In genomic region chr15:76150971-76151598, GRCh38 we compare ENCODE assay signal across 8 cellular contexts.
DNase-seq lines count a peak whose midpoint lies in the region; ATAC-seq and TF ChIP-seq lines count a peak whose summit lies in the region.

No MANE protein-coding gene starts in this region.

- no peaks in the 10 kb centered on the region for H3K36me3 ChIP-seq in BJ (ENCODE audit: control insufficient read depth, insufficient read depth, low read length)

- H3K36me3 Mint-ChIP-seq in activated CD8-positive, alpha-beta T cell treated with anti-CD3 and anti-CD28 coated beads for 36 hours (ENCODE audit: low read depth), result no peaks in the 10 kb centered on the region
- peaks cover 6% of the 10 kb centered on the region for H3K36me3 Mint-ChIP-seq in effector memory CD8-positive, alpha-beta T cell (ENCODE audit: insufficient read depth)
- no peaks in the 10 kb centered on the region for H3K36me3 Mint-ChIP-seq in mesothelial cell of epicardium

- H3K4me3 Mint-ChIP-seq in activated CD8-positive, alpha-beta T cell treated with anti-CD3 and anti-CD28 coated beads for 36 hours, result no peak overlapping the region
- H3K4me3 Mint-ChIP-seq in effector memory CD8-positive, alpha-beta T cell, result no peak overlapping the region
- no peak overlapping the region for H3K4me3 Mint-ChIP-seq in mesothelial cell of epicardium

- peaks cover 9% of the 10 kb centered on the region for H3K27me3 Mint-ChIP-seq in activated CD8-positive, alpha-beta T cell treated with anti-CD3 and anti-CD28 coated beads for 36 hours
- peaks cover 9 to 11% of the 10 kb centered on the region in 2 donors for H3K27me3 Mint-ChIP-seq in effector memory CD8-positive, alpha-beta T cell
- peaks cover 27% of the 10 kb centered on the region for H3K27me3 Mint-ChIP-seq in mesothelial cell of epicardium (ENCODE audit: low read depth)

- ATAC-seq in GM18909 (IDR thresholded peaks at IDR 0.05; ENCODE audit: poor library complexity, unreplicated experiment) (peak; percentile 89), HG03139 (IDR thresholded peaks at IDR 0.05; ENCODE audit: unreplicated experiment) (peak; percentile 67)
- ATAC-seq in activated CD8-positive, alpha-beta T cell treated with anti-CD3 and anti-CD28 coated beads for 36 hours, result peak; percentile 97
- ATAC-seq in effector memory CD8-positive, alpha-beta T cell (replicated peaks), result peak; percentile 91

- CTCF ChIA-PET in BJ (lab: Yijun Ruan, JAX), result interaction anchor here (0.5 to 7.7 kb wide), 21 partner anchors 8 to 715 kb away, joined by 3 to 127 read pairs (median 5); partner anchors contain the start of gene TMEM266
- CTCF ChIA-PET in activated CD8-positive, alpha-beta T cell treated with anti-CD3 and anti-CD28 coated beads for 36 hours (lab: Charles Lee), result interaction anchor here (1.0 to 10.7 kb wide), 18 partner anchors 8 to 349 kb away, joined by 3 to 130 read pairs (median 4); partner anchors contain the start of gene TMEM266

- TF ChIP-seq CTCF in BJ (IDR thresholded peaks at IDR 0.05; ENCODE audit: insufficient read depth, low read depth, low read length) (peak; percentile 86), mesothelial cell of epicardium (IDR thresholded peaks at IDR 0.05; ENCODE audit: unreplicated experiment) (peak; percentile 89)
- TF ChIP-seq CTCF in activated CD8-positive, alpha-beta T cell treated with anti-CD3 and anti-CD28 coated beads for 36 hours (IDR thresholded peaks at IDR 0.05), result peak; percentile 83

- intact Hi-C loops in activated CD8-positive, alpha-beta T cell treated with anti-CD3 and anti-CD28 coated beads for 36 hours (cut with micrococcal nuclease), result no loop called here

- peaks cover 2% of the 10 kb centered on the region; the same call in 1 of the 2 replicates for H3K27me3 ChIP-seq in BJ (ENCODE audit: control insufficient read depth, insufficient read depth, low read length)

- H3K27ac Mint-ChIP-seq in activated CD8-positive, alpha-beta T cell treated with anti-CD3 and anti-CD28 coated beads for 36 hours, result peak overlapping the region; percentile 25
- H3K27ac Mint-ChIP-seq in effector memory CD8-positive, alpha-beta T cell, result no peak overlapping the region
- no peak overlapping the region for H3K27ac Mint-ChIP-seq in mesothelial cell of epicardium

- DNase-seq in BJ (ENCODE audit: low read depth) (peak; percentile 74), NCI-H748 treated with DMSO at 0.1 percent for 48 hours (lab: John Stamatoyannopoulos, UW) (peak; percentile 22), mesothelial cell of epicardium (ENCODE audit: low spot score in 2 of 2, unreplicated experiment in 2 of 2) (peak in 1 of 2 experiments; percentile 83)
- peak; percentile 93 for DNase-seq in activated CD8-positive, alpha-beta T cell treated with anti-CD3 and anti-CD28 coated beads for 36 hours
- DNase-seq in effector memory CD8-positive, alpha-beta T cell, result peak; percentile 63 to 77 (median 65)
- DNase-seq in stimulated activated CD8-positive, alpha-beta memory T cell treated with anti-CD3 and anti-CD28 coated beads, Interleukin-2, amount 100 ng/mL, for 48 hours (ENCODE audit: low read depth in 2 of 2), result peak; percentile 67 to 74

- no peaks in the 10 kb centered on the region for H3K9me3 Mint-ChIP-seq in activated CD8-positive, alpha-beta T cell treated with anti-CD3 and anti-CD28 coated beads for 36 hours
- no peaks in the 10 kb centered on the region for H3K9me3 Mint-ChIP-seq in effector memory CD8-positive, alpha-beta T cell
- no peaks in the 10 kb centered on the region for H3K9me3 Mint-ChIP-seq in mesothelial cell of epicardium

- peaks cover 32% of the 10 kb centered on the region for H3K4me1 Mint-ChIP-seq in activated CD8-positive, alpha-beta T cell treated with anti-CD3 and anti-CD28 coated beads for 36 hours (ENCODE audit: low read depth)
- peaks cover 8 to 10% of the 10 kb centered on the region in 2 donors for H3K4me1 Mint-ChIP-seq in effector memory CD8-positive, alpha-beta T cell (ENCODE audit: low read depth in 2 of 2)
- peaks cover 16% of the 10 kb centered on the region for H3K4me1 Mint-ChIP-seq in mesothelial cell of epicardium

- H3K4me3 ChIP-seq in BJ (ENCODE audit: low read depth, low read length), result no peak overlapping the region

- POLR2A ChIA-PET in BJ (lab: Charles Lee), result no interaction called here
- POLR2A ChIA-PET in activated CD8-positive, alpha-beta T cell treated with anti-CD3 and anti-CD28 coated beads for 36 hours (lab: Charles Lee), result no interaction called here
